ENCODE assay signal across 24 cellular contexts in the genomic region with DNA sequence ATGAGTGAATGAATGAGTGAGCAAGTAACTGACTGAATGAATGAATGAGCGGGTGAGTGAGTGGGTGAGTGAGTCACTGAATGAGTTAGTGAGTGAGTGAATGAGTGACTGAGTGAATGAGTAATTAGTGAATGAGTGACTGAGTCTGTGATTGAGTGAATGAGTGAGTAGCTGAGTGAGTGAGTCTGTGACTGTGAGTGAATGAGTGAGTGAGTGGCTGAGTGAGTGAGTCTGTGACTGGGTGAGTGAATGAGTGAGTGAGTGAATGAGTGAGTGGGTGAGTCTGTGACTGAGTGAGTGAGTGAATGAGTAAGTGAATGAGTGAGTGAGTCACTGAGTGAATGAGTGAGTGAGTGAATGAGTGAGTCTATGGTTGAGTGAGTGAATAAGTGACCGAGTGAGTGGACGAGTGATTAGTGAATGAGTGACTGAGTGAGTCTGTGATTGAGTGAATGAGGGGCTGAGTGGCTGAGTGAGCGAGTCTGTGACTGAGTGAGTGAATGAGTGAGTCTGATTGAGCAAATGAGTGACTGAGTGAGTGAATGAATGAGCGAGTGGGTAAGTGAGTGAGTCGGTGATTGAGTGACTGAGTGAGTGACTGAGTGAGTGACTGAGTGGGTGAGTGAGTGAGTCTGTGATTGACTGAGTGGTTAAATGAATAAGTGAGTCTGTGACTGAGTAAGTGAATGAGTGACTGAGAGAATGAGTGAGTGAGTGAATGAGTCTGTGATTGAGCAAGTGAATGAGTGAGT.
"Had no signal": no experiment of that assay in that cellular context is flagged by ENCODE, and none has a peak within 500 bp of the region (broad histone marks: within the 10 kb centered on the region; RNA-seq: fewer than 3 reads in every experiment).

No MANE protein-coding gene starts in this region.

- H3K27ac Mint-ChIP-seq: activated CD4-positive, alpha-beta T cell treated with anti-CD3 and anti-CD28 coated beads, Interleukin-2, amount 10 ng/mL, durations not matched to agents 7 days and 5 days; activated naive CD4-positive, alpha-beta T cell treated with anti-CD3 and anti-CD28 coated beads, Interleukin-2, amount 50 U/mL, for 24 hours; naive thymus-derived CD8-positive, alpha-beta T cell; progenitor cell of endocrine pancreas; type B pancreatic cell had no signal

- H3K9me3 Mint-ChIP-seq: activated CD4-positive, alpha-beta T cell treated with anti-CD3 and anti-CD28 coated beads, Interleukin-2, amount 10 ng/mL, durations not matched to agents 7 days and 5 days; activated naive CD4-positive, alpha-beta T cell treated with anti-CD3 and anti-CD28 coated beads, Interleukin-2, amount 50 U/mL, for 24 hours; central memory CD8-positive, alpha-beta T cell; naive thymus-derived CD8-positive, alpha-beta T cell; type B pancreatic cell had no signal

- H3K36me3 Mint-ChIP-seq: activated naive CD4-positive, alpha-beta T cell treated with anti-CD3 and anti-CD28 coated beads, Interleukin-2, amount 50 U/mL, for 24 hours; naive thymus-derived CD8-positive, alpha-beta T cell; type B pancreatic cell had no signal

- H3K9me3 ChIP-seq: ascending aorta, left ventricle myocardium inferior, thoracic aorta, vagina had no signal

- H3K4me3 ChIP-seq: ascending aorta, left ventricle myocardium inferior, thoracic aorta, vagina had no signal

- FAIRE-seq: colon, endothelial cell of umbilical vein had no signal

- H3K27me3 ChIP-seq: ascending aorta, brain microvascular endothelial cell, vagina had no signal

- DNase-seq: activated CD4-positive, alpha-beta T cell treated with anti-CD3 and anti-CD28 coated beads, Interleukin-2, amount 10 ng/mL, durations not matched to agents 7 days and 5 days; activated CD4-positive, CD25-positive, alpha-beta regulatory T cell; activated CD8-positive, alpha-beta memory T cell treated with anti-CD3 and anti-CD28 coated beads for 24 hours; activated CD8-positive, alpha-beta memory T cell treated with anti-CD3 and anti-CD28 coated beads, Interleukin-2, amount 50 U/mL, for 4 hours; activated gamma-delta T cell; brain microvascular endothelial cell; effector memory CD4-positive, alpha-beta T cell; glutamatergic neuron; hippocampal formation; left ventricle myocardium inferior; naive thymus-derived CD8-positive, alpha-beta T cell; retina; stimulated activated CD4-positive, alpha-beta T cell treated with anti-CD3 and anti-CD28 coated beads, Interleukin-4, amount 100 ng/mL, for 1 hour; stimulated activated naive CD4-positive, alpha-beta T cell treated with Interleukin-2 at 50 U/mL for 16 hours had no signal

- H3K36me3 ChIP-seq: ascending aorta, brain microvascular endothelial cell, left ventricle myocardium inferior, thoracic aorta, vagina had no signal

- H3K4me1 ChIP-seq: ascending aorta, left ventricle myocardium inferior had no signal

- H3K27ac ChIP-seq: ascending aorta, brain microvascular endothelial cell, left ventricle myocardium inferior, thoracic aorta, vagina had no signal

- ATAC-seq: esophagus mucosa; naive thymus-derived CD8-positive, alpha-beta T cell had no signal
